Comparison of ENCODE assay signal across 8 cellular contexts in genomic region chr12:94873368-94874085, GRCh38.
DNase-seq lines count a peak whose midpoint lies in the region; ATAC-seq and FAIRE-seq lines count a peak whose summit lies in the region.

No MANE protein-coding gene starts in this region.

- H3K4me1 Mint-ChIP-seq in activated naive CD8-positive, alpha-beta T cell (ENCODE audit: low read depth), result peaks cover 23% of the 10 kb centered on the region
- peaks cover 29 to 45% of the 10 kb centered on the region in 2 donors for H3K4me1 Mint-ChIP-seq in stimulated activated naive B cell treated with anti-CD40 and anti-IgM and Interleukin-4, amounts not matched to agents 10 μg/mL and 1 μg/mL and 100 μg/mL, for 72 hours

- H3K36me3 Mint-ChIP-seq in activated naive CD8-positive, alpha-beta T cell, result peaks cover 2% of the 10 kb centered on the region
- peaks cover 11 to 31% of the 10 kb centered on the region in 2 donors for H3K36me3 Mint-ChIP-seq in stimulated activated naive B cell treated with anti-CD40 and anti-IgM and Interleukin-4, amounts not matched to agents 10 μg/mL and 1 μg/mL and 100 μg/mL, for 72 hours

- peak; percentile 13 for DNase-seq in DMS53 treated with DMSO at 0.1 percent for 48 hours (lab: John Stamatoyannopoulos, UW; ENCODE audit: unreplicated experiment)
- peak; percentile 75 for DNase-seq in GM19239 (ENCODE audit: insufficient read length, low spot score)
- DNase-seq in stimulated activated naive B cell treated with anti-CD40 and anti-IgM and Interleukin-4, amounts not matched to agents 10 μg/mL and 1 μg/mL and 100 μg/mL, for 72 hours, result peak; percentile 46
- no peak for DNase-seq in dedifferentiated amniotic fluid mesenchymal stem cell (ENCODE audit: extremely low spot score)
- no peak for DNase-seq in SKM-1 (lab: John Stamatoyannopoulos, UW; ENCODE audit: unreplicated experiment)

- H3K9me3 ChIP-seq in iPS-18c (ENCODE audit: control insufficient read depth, insufficient read depth, low read length), result no peaks in the 10 kb centered on the region

- peak; percentile 83 for FAIRE-seq in GM19239 (lab: Jason Lieb, UNC)

- peaks cover 34% of the 10 kb centered on the region for H3K27me3 Mint-ChIP-seq in activated naive CD8-positive, alpha-beta T cell
- H3K27me3 Mint-ChIP-seq in stimulated activated naive B cell treated with anti-CD40 and anti-IgM and Interleukin-4, amounts not matched to agents 10 μg/mL and 1 μg/mL and 100 μg/mL, for 72 hours, result peaks cover 22 to 28% of the 10 kb centered on the region in 2 donors

- no peak overlapping the region for H3K27ac Mint-ChIP-seq in activated naive CD8-positive, alpha-beta T cell
- H3K27ac Mint-ChIP-seq in stimulated activated naive B cell treated with anti-CD40 and anti-IgM and Interleukin-4, amounts not matched to agents 10 μg/mL and 1 μg/mL and 100 μg/mL, for 72 hours, result peak overlapping the region; percentile 94

- H3K4me3 ChIP-seq in iPS-18c (ENCODE audit: insufficient read depth, low read depth, low read length), result peak overlapping the region; percentile 65

- peak overlapping the region; percentile 83 for H3K4me3 Mint-ChIP-seq in activated naive CD8-positive, alpha-beta T cell
- H3K4me3 Mint-ChIP-seq in stimulated activated naive B cell treated with anti-CD40 and anti-IgM and Interleukin-4, amounts not matched to agents 10 μg/mL and 1 μg/mL and 100 μg/mL, for 72 hours, result peak overlapping the region; percentile 84 to 88

- ATAC-seq in HG03159 (IDR thresholded peaks at IDR 0.05; ENCODE audit: unreplicated experiment), result peak; percentile 64
- peak; percentile 79 to 80 for ATAC-seq in stimulated activated naive B cell treated with anti-CD40 and anti-IgM and Interleukin-4, amounts not matched to agents 10 μg/mL and 1 μg/mL and 100 μg/mL, for 72 hours (replicated peaks)

- no peaks in the 10 kb centered on the region for H3K9me3 Mint-ChIP-seq in activated naive CD8-positive, alpha-beta T cell (ENCODE audit: low read depth)
- H3K9me3 Mint-ChIP-seq in stimulated activated naive B cell treated with anti-CD40 and anti-IgM and Interleukin-4, amounts not matched to agents 10 μg/mL and 1 μg/mL and 100 μg/mL, for 72 hours, result no peaks in the 10 kb centered on the region

Comparison
In these comparisons a context has a peak if more than half of its experiments do, and no peak if none do; other contexts are left out.
1. DNase-seq: peak in DMS53 treated with DMSO at 0.1 percent for 48 hours (single experiment), GM19239 (single experiment) and stimulated activated naive B cell treated with anti-CD40 and anti-IgM and Interleukin-4, amounts not matched to agents 10 μg/mL and 1 μg/mL and 100 μg/mL, for 72 hours (single experiment); none in dedifferentiated amniotic fluid mesenchymal stem cell (single experiment) and SKM-1 (single experiment).